8 cellular contexts compared by ENCODE assay signal in the genomic region with DNA sequence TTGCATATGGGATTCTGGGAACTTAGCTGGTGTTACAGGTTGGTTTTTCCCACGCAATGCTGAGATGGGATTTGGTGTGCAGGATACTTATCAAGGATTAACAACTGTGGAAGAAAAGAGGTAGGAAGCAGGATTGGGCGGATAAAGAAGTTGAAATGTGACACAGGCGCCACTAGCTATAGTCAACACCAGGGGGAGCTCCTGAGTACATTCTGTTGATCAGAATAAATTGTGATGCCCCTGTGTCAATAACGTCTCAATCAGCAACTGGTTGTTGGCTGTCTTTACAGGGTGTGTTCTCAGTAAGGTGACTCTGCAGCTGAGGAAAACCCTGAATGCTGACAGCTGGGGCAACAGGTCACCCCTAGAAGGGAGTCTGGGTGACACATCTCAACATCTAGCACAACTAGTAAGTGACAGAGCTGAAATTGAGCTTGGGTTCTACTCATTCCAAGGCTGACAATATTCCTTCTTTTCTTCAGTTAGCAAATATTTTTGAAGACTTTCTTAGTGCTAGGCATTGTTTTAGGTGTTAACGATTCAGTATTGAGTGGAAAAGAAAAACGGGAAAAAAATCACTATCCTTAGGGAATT.
DNase-seq lines count a peak whose midpoint lies in the region; ATAC-seq, FAIRE-seq and TF ChIP-seq lines count a peak whose summit lies in the region.

No MANE protein-coding gene starts in this region.

- no peak overlapping the region for H2AFZ ChIP-seq in neuronal stem cell (ENCODE audit: low read length)

- H3K36me3 ChIP-seq in right atrium auricular region (no peaks in the 10 kb centered on the region), WERI-Rb-1 (no peaks in the 10 kb centered on the region), neuronal stem cell (replicated peaks in 1 of 2; ENCODE audit: control insufficient read depth in 2 of 2, insufficient read depth in 2 of 2, low read length in 2 of 2) (no peaks in the 10 kb centered on the region)

- no peaks in the 10 kb centered on the region for H3K79me1 ChIP-seq in neuronal stem cell (ENCODE audit: low read depth, low read length)

- H2BK5ac ChIP-seq in neuronal stem cell (ENCODE audit: low read length) = no peak overlapping the region

- no peak overlapping the region for H2BK120ac ChIP-seq in neuronal stem cell (ENCODE audit: low read depth, low read length)

- no peaks in the 10 kb centered on the region for H3K27me3 ChIP-seq in right atrium auricular region
- no peaks in the 10 kb centered on the region for H3K27me3 ChIP-seq in right cardiac atrium (ENCODE audit: control insufficient read depth, insufficient read depth)
- H3K27me3 ChIP-seq in WERI-Rb-1 (ENCODE audit: insufficient read depth, low read depth, severe bottlenecking) = no peaks in the 10 kb centered on the region
- H3K27me3 ChIP-seq in neuronal stem cell (ENCODE audit: control insufficient read depth in 3 of 3, insufficient read depth in 3 of 3, low read depth in 1 of 3, low read length in 3 of 3) = no peaks in the 10 kb centered on the region

- DNase-seq in right atrium auricular region (ENCODE audit: low spot score) (no peak), right cardiac atrium (no peak), HTR-8/SVneo (ENCODE audit: insufficient read length, low spot score) (peak; percentile 11), WERI-Rb-1 (peak; percentile 52), kidney tubule cell (ENCODE audit: low spot score) (peak; percentile 23), neuronal stem cell (ENCODE audit: low spot score) (no peak), kidney glomerular epithelial cell (lab: John Stamatoyannopoulos, UW) (no peak), NCI-H1436 (lab: John Stamatoyannopoulos, UW) (no peak)

- 60% methylated on average over 6 of the region's 6 CpGs for WGBS in right cardiac atrium
- no CpG with 5 or more reads among the region's 6 CpGs for WGBS in neuronal stem cell (ENCODE audit: extremely low coverage in 2 of 2, insufficient read length in 2 of 2, insufficient replicate concordance in 1 of 2), 2 donors

- no peak overlapping the region for H2BK12ac ChIP-seq in neuronal stem cell (ENCODE audit: low read length)

- no peak overlapping the region for H3K23ac ChIP-seq in neuronal stem cell (ENCODE audit: low read depth, low read length, poor library complexity)

- H3K18ac ChIP-seq in neuronal stem cell (ENCODE audit: low read length) = no peak overlapping the region

- no peak overlapping the region for H3K9ac ChIP-seq in neuronal stem cell (ENCODE audit: low read depth, low read length, poor library complexity)

- H3K4ac ChIP-seq in neuronal stem cell (ENCODE audit: low read length) = no peak overlapping the region

- no peak overlapping the region for H4K91ac ChIP-seq in neuronal stem cell (ENCODE audit: low read depth, low read length, poor library complexity)

- no peak overlapping the region for H3K4me2 ChIP-seq in neuronal stem cell (ENCODE audit: insufficient read depth, low read length, poor library complexity, severe bottlenecking)

- intact Hi-C loops in right cardiac atrium (cut with DNase I) = no loop called here

- no peak overlapping the region for H3K14ac ChIP-seq in neuronal stem cell (ENCODE audit: low read length)

- H3K9me3 ChIP-seq in right atrium auricular region (peaks cover 0 to 7% of the 10 kb centered on the region in 2 donors), right cardiac atrium (ENCODE audit: control insufficient read depth, low read length) (no peaks in the 10 kb centered on the region), WERI-Rb-1 (ENCODE audit: severe bottlenecking) (peaks cover 14% of the 10 kb centered on the region), neuronal stem cell (replicated peaks in 1 of 2; ENCODE audit: control insufficient read depth in 2 of 2, insufficient read depth in 1 of 2, low read depth in 1 of 2, low read length in 2 of 2) (peaks cover 0 to 2% of the 10 kb centered on the region in 2 donors)

- no peak overlapping the region for H3K27ac ChIP-seq in right atrium auricular region
- H3K27ac ChIP-seq in right cardiac atrium (ENCODE audit: low read length) = no peak overlapping the region
- H3K27ac ChIP-seq in WERI-Rb-1 = no peak overlapping the region
- H3K27ac ChIP-seq in neuronal stem cell (replicated peaks; ENCODE audit: low read length) = no peak overlapping the region

- no peak for ATAC-seq in right cardiac atrium

- H2BK15ac ChIP-seq in neuronal stem cell (ENCODE audit: low read length) = no peak overlapping the region

- H3K4me3 ChIP-seq in right atrium auricular region (no peak overlapping the region), right cardiac atrium (ENCODE audit: low read length) (no peak overlapping the region), WERI-Rb-1 (ENCODE audit: low read depth, low read length) (no peak overlapping the region), neuronal stem cell (ENCODE audit: low read length in 2 of 2) (no peak overlapping the region)

- H4K8ac ChIP-seq in neuronal stem cell (ENCODE audit: low read depth, low read length) = no peak overlapping the region

- H3K4me1 ChIP-seq in right atrium auricular region (no peaks in the 10 kb centered on the region), right cardiac atrium (ENCODE audit: control insufficient read depth, insufficient read depth, low read length) (no peaks in the 10 kb centered on the region), neuronal stem cell (ENCODE audit: control insufficient read depth in 2 of 2, insufficient read depth in 1 of 2, low read depth in 1 of 2, low read length in 2 of 2) (peaks cover 0 to 3% of the 10 kb centered on the region in 2 donors)

- no peak for FAIRE-seq in HTR-8/SVneo (lab: Jason Lieb, UNC)

- no peak overlapping the region for H2AK5ac ChIP-seq in neuronal stem cell (ENCODE audit: low read depth, low read length)

- TF ChIP-seq CTCF in right atrium auricular region (IDR thresholded peaks at IDR 0.05) (peak; percentile 31 to 63), WERI-Rb-1 (IDR thresholded peaks at IDR 0.05; ENCODE audit: low read depth, low read length) (peak; percentile 77)

Comparison
In these comparisons a context has a peak if more than half of its experiments do, and no peak if none do; other contexts are left out.
1. DNase-seq: peak in HTR-8/SVneo (single experiment), WERI-Rb-1 (single experiment) and kidney tubule cell (single experiment); none in right atrium auricular region (single experiment), right cardiac atrium (0 of 3), neuronal stem cell (single experiment), kidney glomerular epithelial cell (single experiment) and NCI-H1436 (single experiment).